Comparison of ENCODE assay signal across 9 cellular contexts in genomic region chr1:21781971-21782867, GRCh38. TPM values are rescaled to one million over a fixed set of nuclear protein-coding genes. Genes with fewer than 3 reads are reported as not detected.
DNase-seq lines count a peak whose midpoint lies in the region; ATAC-seq and TF ChIP-seq lines count a peak whose summit lies in the region.
"Had no signal": no experiment of that assay in that cellular context is flagged by ENCODE, and none has a peak within 500 bp of the region (broad histone marks: within the 10 kb centered on the region; RNA-seq: fewer than 3 reads in every experiment).

No MANE protein-coding gene starts in this region.

- intact Hi-C loops in left cardiac atrium (cut with DNase I) (loop anchor here in 1 of 2 donors (10.0 kb wide), 1 partner anchor 173 kb away; no protein-coding TSS in a partner anchor), vagina (cut with DNase I) (no loop called here)

- H3K36me3 ChIP-seq in HUES64 (ENCODE audit: insufficient read depth, low read length) (no peaks in the 10 kb centered on the region), SJSA1 (peaks cover 9% of the 10 kb centered on the region), adipocyte (ENCODE audit: control insufficient read depth, insufficient read depth, low read length, severe bottlenecking) (no peaks in the 10 kb centered on the region), vagina (no peaks in the 10 kb centered on the region)

- H3K4me3 ChIP-seq in HUES64 (ENCODE audit: low read length): peak overlapping the region; percentile 80
- H3K4me3 ChIP-seq in SJSA1: peak overlapping the region; percentile 90
- peak overlapping the region; percentile 97 for H3K4me3 ChIP-seq in adipocyte (ENCODE audit: low read length)
- peak overlapping the region; percentile 71 to 77 for H3K4me3 ChIP-seq in vagina

- no peaks in the 10 kb centered on the region for H3K4me1 ChIP-seq in HUES64 (ENCODE audit: insufficient read depth, low read length)
- H3K4me1 ChIP-seq in SJSA1 (replicated peaks): peaks cover 8% of the 10 kb centered on the region
- peaks cover 6% of the 10 kb centered on the region for H3K4me1 ChIP-seq in adipocyte (ENCODE audit: control insufficient read depth, insufficient read depth, low read length)
- H3K4me1 ChIP-seq in vagina: peaks cover 29% of the 10 kb centered on the region

- TF ChIP-seq CTCF in vagina (IDR thresholded peaks at IDR 0.05): no peak

- peak overlapping the region; percentile 97 for H3K9ac ChIP-seq in HUES64 (ENCODE audit: low read depth, low read length)
- peak overlapping the region; percentile 99 for H3K9ac ChIP-seq in adipocyte (ENCODE audit: low read length)

- ATAC-seq in GM21447 (IDR thresholded peaks at IDR 0.05; ENCODE audit: unreplicated experiment) (peak; percentile 25), left cardiac atrium (peak; percentile 22 to 38)

- under 1% methylated on average over 52 of the region's 52 CpGs for WGBS in HUES64

- no peak for TF ChIP-seq POLR2A in vagina (IDR thresholded peaks at IDR 0.05)

- H3K27ac ChIP-seq in HUES64 (ENCODE audit: low read depth, low read length): peak overlapping the region; percentile 99
- peak overlapping the region; percentile 34 for H3K27ac ChIP-seq in SJSA1
- H3K27ac ChIP-seq in vagina: peak overlapping the region; percentile 99

- peak; percentile 54 for DNase-seq in DMS53 treated with DMSO at 0.1 percent for 48 hours (lab: John Stamatoyannopoulos, UW; ENCODE audit: unreplicated experiment)
- peak; percentile 54 to 65 for DNase-seq in SJSA1 (ENCODE audit: low read depth in 1 of 2, low spot score in 2 of 2)
- peak; percentile 76 for DNase-seq in adipocyte (ENCODE audit: low read depth)
- DNase-seq in left cardiac atrium: peak; percentile 54
- peak; percentile 75 for DNase-seq in pons (ENCODE audit: low spot score)
- no peak for DNase-seq in vagina (ENCODE audit: extremely low spot score in 2 of 2)

- no peaks in the 10 kb centered on the region for H3K27me3 ChIP-seq in HUES64 (ENCODE audit: insufficient read depth, low read length)
- H3K27me3 ChIP-seq in SJSA1 (replicated peaks): no peaks in the 10 kb centered on the region
- no peaks in the 10 kb centered on the region for H3K27me3 ChIP-seq in adipocyte (replicated peaks; ENCODE audit: control insufficient read depth, insufficient read depth, low read length)
- H3K27me3 ChIP-seq in vagina: no peaks in the 10 kb centered on the region

- H3K9me3 ChIP-seq in HUES64 (ENCODE audit: insufficient read depth, low read depth, low read length) (0 out of 2 replicates have a peak, but pooled peaks cover 2% of the 10 kb centered on the region), SJSA1 (replicated peaks) (no peaks in the 10 kb centered on the region), adipocyte (ENCODE audit: control insufficient read depth, low read length) (no peaks in the 10 kb centered on the region), vagina (no peaks in the 10 kb centered on the region)

RNA-seq across cellular contexts. Expression of gene USP48, which starts 0.7 kb away (rescaled TPM):
- polyA plus RNA-seq in HUES64 (2013, experiment 1 of 2): 37.7 TPM
- polyA plus RNA-seq in HUES64 (2013, experiment 2 of 2): 42.2 TPM
- total RNA-seq in SJSA1 (2014; rRNA removed; shearing (Covaris generic)): 26.7 and 34.3 TPM in 2 replicates
- total RNA-seq in left cardiac atrium: 10 to 100 TPM; 41.1 to 41.3 TPM
- 67.5 TPM for total RNA-seq in vagina

RNA-seq across cellular contexts. Expression of gene LDLRAD2, which starts 29.8 kb away (rescaled TPM):
- 0.45 TPM for polyA plus RNA-seq in HUES64 (2013, experiment 1 of 2)
- 0.38 TPM for polyA plus RNA-seq in HUES64 (2013, experiment 2 of 2)
- total RNA-seq in SJSA1 (2014; rRNA removed; shearing (Covaris generic)): not detected in 2 replicates
- total RNA-seq in left cardiac atrium (under 1 TPM in 1 of 2 donors, not detected in 1; 0.16 TPM), vagina (not detected)
- total RNA-seq: pulmonary artery endothelial cell had no signal

Comparison
In these comparisons a context has a peak if more than half of its experiments do, and no peak if none do; other contexts are left out.
1. DNase-seq: peak in DMS53 treated with DMSO at 0.1 percent for 48 hours (single experiment), SJSA1 (2 of 2), adipocyte (single experiment), left cardiac atrium (single experiment) and pons (single experiment); none in vagina (0 of 2).
2. H3K27ac ChIP-seq: peak in every context shown above with its lines; median percentile 99 in HUES64; 99 in vagina; 34 in SJSA1.
3. Peak in every context shown above with its lines, with median percentiles within 50 percentile points of each other: H3K4me3 ChIP-seq.